In genomic region chr1:179941439-179941838, GRCh38 we compare ENCODE assay signal across 23 cellular contexts. TPM values are rescaled to one million over a fixed set of nuclear protein-coding genes. Genes with fewer than 3 reads are reported as not detected.
DNase-seq lines count a peak whose midpoint lies in the region; ATAC-seq and TF ChIP-seq lines count a peak whose summit lies in the region.
"Had no signal": no experiment of that assay in that cellular context is flagged by ENCODE, and none has a peak within 500 bp of the region (broad histone marks: within the 10 kb centered on the region; RNA-seq: fewer than 3 reads in every experiment).

No MANE protein-coding gene starts in this region.

- ATAC-seq in GM21360 (IDR thresholded peaks at IDR 0.05; ENCODE audit: unreplicated experiment) (no peak), GM18498 (IDR thresholded peaks at IDR 0.05; ENCODE audit: unreplicated experiment) (no peak)
- ATAC-seq: Right ventricle myocardium inferior had no signal

- TF ChIP-seq CTCF in fibroblast of villous mesenchyme (IDR thresholded peaks at IDR 0.05; ENCODE audit: insufficient read depth, low read depth, low read length) (no peak), A673 (conservative IDR thresholded peaks at IDR 0.05; ENCODE audit: low read depth, low read length) (no peak)

- intact Hi-C loops in A673 (cut with micrococcal nuclease; ENCODE audit: unreplicated experiment): no loop called here

- H3K27me3 ChIP-seq in MG63 (no peaks in the 10 kb centered on the region), A673 (replicated peaks; ENCODE audit: insufficient read depth, low read depth, low read length, poor library complexity) (peaks cover 60% of the 10 kb centered on the region)
- H3K27me3 ChIP-seq: BLaER1 had no signal

- H3K4me3 ChIP-seq in fibroblast of villous mesenchyme (ENCODE audit: low read depth, low read length) (no peak overlapping the region), MG63 (no peak overlapping the region), A673 (ENCODE audit: low read depth, low read length, poor library complexity, severe bottlenecking) (no peak overlapping the region)
- H3K4me3 ChIP-seq: BLaER1, SJSA1 had no signal

- no TSS peak for BruUV-seq in A673 (replicated peaks; lab: Mats Ljungman, UMichigan)

- no peaks in the 10 kb centered on the region for H3K9me3 ChIP-seq in MG63
- H3K9me3 ChIP-seq in A673 (ENCODE audit: low read depth, low read length, poor library complexity, severe bottlenecking): no peaks in the 10 kb centered on the region
- H3K9me3 ChIP-seq: BLaER1, Caco-2, SJSA1 had no signal

- DNase-seq in LHCN-M2 (ENCODE audit: low read depth): peak; percentile 29
- DNase-seq in RPMI7951 (ENCODE audit: low read depth): peak; percentile 1
- DNase-seq in fibroblast of villous mesenchyme (ENCODE audit: low read depth): peak; percentile 42
- no peak for DNase-seq in MG63
- no peak for DNase-seq in A673 (ENCODE audit: low spot score)
- DNase-seq: ACHN; Caco-2; CD4-positive, alpha-beta T cell; DMS53; GDM1; H7; HFFc6; Karpas-422; NCI-H1048; NCI-H1436; NCI-H1930; NCI-H69; NK-92 treated with Interleukin-12 subunit alpha and Interleukin-12 subunit beta, amount 100 ng/mL, for 24 hours had no signal

- H3K36me3 ChIP-seq in MG63 (no peaks in the 10 kb centered on the region), A673 (ENCODE audit: insufficient read depth, low read length, poor library complexity, severe bottlenecking) (no peaks in the 10 kb centered on the region)
- H3K36me3 ChIP-seq: BLaER1, SJSA1 had no signal

- CTCF ChIA-PET in A673 (lab: Charles Lee): no interaction called here

- no peak overlapping the region for H3K27ac ChIP-seq in A673 (ENCODE audit: low read depth, low read length, poor library complexity, severe bottlenecking)
- H3K27ac ChIP-seq: BLaER1, SJSA1 had no signal

- POLR2A ChIA-PET in A673 (lab: Charles Lee; ENCODE audit: low non-redundant PET): no interaction called here

- peaks cover 18% of the 10 kb centered on the region for H3K4me1 ChIP-seq in A673 (ENCODE audit: insufficient read depth, low read length, poor library complexity, severe bottlenecking)
- H3K4me1 ChIP-seq: BLaER1, Caco-2, SJSA1 had no signal

RNA-seq across cellular contexts. Expression of gene CEP350, which starts 13.2 kb away (rescaled TPM):
- total RNA-seq in LHCN-M2 (2014; rRNA removed) (30.8 and 39.7 TPM in 2 replicates), fibroblast of villous mesenchyme (58.9 and 72.1 TPM in 2 replicates), A673 (2021) (39.2 and 42.2 TPM in 2 replicates)
- 3.2 TPM for polyA plus RNA-seq in LHCN-M2 (2012)
- 33.3 and 41.6 TPM in 2 replicates for total RNA-seq in RPMI7951 (2014; rRNA removed; shearing (Covaris generic))
- 17.5 and 168 TPM in 2 replicates for total RNA-seq in MG63 (2014; rRNA removed; shearing (Covaris generic); ENCODE audit: low replicate concordance)

RNA-seq across cellular contexts. Expression of gene TOR1AIP1, which starts 59.4 kb away (rescaled TPM):
- total RNA-seq in LHCN-M2 (2014; rRNA removed) (50.9 and 54.8 TPM in 2 replicates), fibroblast of villous mesenchyme (39.0 and 66.5 TPM in 2 replicates), A673 (2021) (25.9 and 31.9 TPM in 2 replicates)
- 16.3 TPM for polyA plus RNA-seq in LHCN-M2 (2012)
- 52.1 and 59.7 TPM in 2 replicates for total RNA-seq in RPMI7951 (2014; rRNA removed; shearing (Covaris generic))
- total RNA-seq in MG63 (2014; rRNA removed; shearing (Covaris generic); ENCODE audit: low replicate concordance): 20.4 and 23.8 TPM in 2 replicates

Comparison
In these comparisons a context has a peak if more than half of its experiments do, and no peak if none do; other contexts are left out.
1. DNase-seq: peak in LHCN-M2 (single experiment), RPMI7951 (single experiment) and fibroblast of villous mesenchyme (single experiment); none in MG63 (single experiment) and A673 (single experiment).